ENCODE assay signal across 14 cellular contexts in genomic region chr13:110533771-110534670, GRCh38.
"Had no signal": no experiment of that assay in that cellular context is flagged by ENCODE, and none has a peak within 500 bp of the region (broad histone marks: within the 10 kb centered on the region; RNA-seq: fewer than 3 reads in every experiment).

No MANE protein-coding gene starts in this region.

- DNase-seq: activated CD4-positive, alpha-beta T cell treated with anti-CD3 and anti-CD28 coated beads for 4 hours; activated naive CD4-positive, alpha-beta T cell treated with anti-CD3 and anti-CD28 coated beads, Interleukin-2, amount 10 ng/mL, durations not matched to agents 7 days and 5 days; activated T-cell treated with anti-CD3 and anti-CD28 coated beads for 4 hours; body of pancreas; dermis blood vessel endothelial cell; hypothalamus; stimulated activated CD4-positive, alpha-beta T cell treated with anti-CD3 and anti-CD28 coated beads, Interleukin-15, amount 100 ng/mL, for 24 hours; stimulated activated CD4-positive, alpha-beta T cell treated with anti-CD3 and anti-CD28 coated beads, Interleukin-4, amount 100 ng/mL, for 4 hours; stimulated activated naive CD8-positive, alpha-beta T cell treated with anti-CD3 and anti-CD28 coated beads, Interleukin-15, amount 100 ng/mL, for 72 hours; T-helper 9 cell had no signal

- H3K9me3 Mint-ChIP-seq: activated T-helper 2 cell treated with anti-CD3 and anti-CD28 coated beads, Interferon-gamma antibody, Interleukin-2, Interleukin-4, amounts not matched to agents 10 μg/mL and 5 μg/mL and 100 μg/mL, durations not matched to agents 14 hours and 24 hours and 36 hours; natural killer cell treated with Interleukin-12 subunit alpha and Interleukin-12 subunit beta and Interleukin-15 and Interleukin-18, amount 100 ng/mL, for 72 hours; stimulated activated naive CD8-positive, alpha-beta T cell treated with anti-CD3 and anti-CD28 coated beads, Interleukin-15, amount 100 ng/mL, for 72 hours had no signal

- ATAC-seq: body of pancreas; natural killer cell treated with Interleukin-12 subunit alpha and Interleukin-12 subunit beta and Interleukin-15 and Interleukin-18, amount 100 ng/mL, for 72 hours; pancreas; stimulated activated naive CD8-positive, alpha-beta T cell treated with anti-CD3 and anti-CD28 coated beads, Interleukin-15, amount 100 ng/mL, for 72 hours had no signal

- H3K27ac Mint-ChIP-seq: activated naive CD4-positive, alpha-beta T cell treated with anti-CD3 and anti-CD28 coated beads, Interleukin-2, amount 10 ng/mL, durations not matched to agents 7 days and 5 days; activated T-helper 2 cell treated with anti-CD3 and anti-CD28 coated beads, Interferon-gamma antibody, Interleukin-2, Interleukin-4, amounts not matched to agents 10 μg/mL and 5 μg/mL and 100 μg/mL, durations not matched to agents 14 hours and 24 hours and 36 hours; natural killer cell treated with Interleukin-12 subunit alpha and Interleukin-12 subunit beta and Interleukin-15 and Interleukin-18, amount 100 ng/mL, for 72 hours had no signal

- H3K27ac ChIP-seq: pancreas, VCaP had no signal

- H3K4me3 Mint-ChIP-seq: activated naive CD4-positive, alpha-beta T cell treated with anti-CD3 and anti-CD28 coated beads, Interleukin-2, amount 10 ng/mL, durations not matched to agents 7 days and 5 days; natural killer cell treated with Interleukin-12 subunit alpha and Interleukin-12 subunit beta and Interleukin-15 and Interleukin-18, amount 100 ng/mL, for 72 hours; stimulated activated naive CD8-positive, alpha-beta T cell treated with anti-CD3 and anti-CD28 coated beads, Interleukin-15, amount 100 ng/mL, for 72 hours had no signal

- H3K9me3 ChIP-seq: body of pancreas, pancreas had no signal

- H3K27me3 Mint-ChIP-seq: stimulated activated naive CD8-positive, alpha-beta T cell treated with anti-CD3 and anti-CD28 coated beads, Interleukin-15, amount 100 ng/mL, for 72 hours had no signal

- H3K36me3 ChIP-seq: pancreas had no signal

- H3K36me3 Mint-ChIP-seq: activated naive CD4-positive, alpha-beta T cell treated with anti-CD3 and anti-CD28 coated beads, Interleukin-2, amount 10 ng/mL, durations not matched to agents 7 days and 5 days; natural killer cell treated with Interleukin-12 subunit alpha and Interleukin-12 subunit beta and Interleukin-15 and Interleukin-18, amount 100 ng/mL, for 72 hours had no signal

- H3K4me3 ChIP-seq: body of pancreas, pancreas had no signal

- H3K27me3 ChIP-seq: body of pancreas, pancreas had no signal
